Comparison of ENCODE assay signal across 1 cellular context in genomic region chr10:31030216-31030615, GRCh38.
TF ChIP-seq lines count a peak whose summit lies in the region.

No MANE protein-coding gene starts in this region.

TF ChIP-seq in GM12878, 131 proteins besides CTCF, POLR2A, EP300 and RAD21 (continued from another document):
- TF ChIP-seq PRDM15 (CRISPR knock-in tag; IDR thresholded peaks at IDR 0.05) (no peak), RCOR1 (conservative IDR thresholded peaks at IDR 0.05; ENCODE audit: low read depth, low read length) (no peak), IRF3 (IDR thresholded peaks at IDR 0.05) (no peak), ATF7 (IDR thresholded peaks at IDR 0.05; ENCODE audit: low read depth) (no peak), RAD51 (IDR thresholded peaks at IDR 0.05) (no peak), BCL11A (IDR thresholded peaks at IDR 0.05; ENCODE audit: low read depth, low read length) (no peak)
